Comparison of ENCODE assay signal across 11 cellular contexts in the genomic region with DNA sequence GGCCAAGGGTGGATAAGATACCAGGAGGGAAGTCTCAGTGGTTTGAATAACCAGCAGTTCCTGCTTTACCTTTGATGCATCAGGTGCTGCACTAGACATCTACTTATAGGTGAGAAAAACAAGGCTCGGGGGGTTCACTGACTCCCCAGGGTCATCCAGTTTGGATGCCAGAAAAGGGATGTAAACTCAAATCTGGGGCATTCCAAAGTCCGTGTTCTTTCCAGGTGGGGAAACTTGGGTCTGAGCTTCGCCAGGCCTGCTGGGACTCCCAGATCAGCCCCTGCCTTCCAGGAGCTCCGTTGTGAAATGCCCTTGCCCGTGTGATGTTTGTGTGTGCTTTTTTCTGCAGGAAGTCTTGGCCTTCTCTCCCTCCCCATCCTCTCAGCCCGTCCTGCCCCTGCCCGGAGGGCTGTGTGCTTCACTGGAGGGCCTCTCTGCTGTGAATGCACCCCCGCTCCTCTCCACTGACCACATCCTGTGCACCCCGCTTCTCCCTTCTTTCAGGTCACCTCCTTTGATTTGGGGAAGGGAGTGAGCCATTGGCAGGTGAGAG. TPM values are rescaled to one million over a fixed set of nuclear protein-coding genes. Genes with fewer than 3 reads are reported as not detected.
DNase-seq lines count a peak whose midpoint lies in the region; ATAC-seq and TF ChIP-seq lines count a peak whose summit lies in the region.
"Had no signal": no experiment of that assay in that cellular context is flagged by ENCODE, and none has a peak within 500 bp of the region (broad histone marks: within the 10 kb centered on the region; RNA-seq: fewer than 3 reads in every experiment).

No MANE protein-coding gene starts in this region.

- H3K27me3 ChIP-seq in BLaER1 treated with 17β-estradiol and CSF1 and Interleukin-3, amounts not matched to agents 10 nM and 100 nM = peaks cover 0 to 99% (median 7%) of the 10 kb centered on the region in 11 experiments; a peak in 10 of 22 replicates
- H3K27me3 ChIP-seq in foreskin keratinocyte = no peaks in the 10 kb centered on the region
- H3K27me3 ChIP-seq: SJCRH30 had no signal

- peaks cover under 1 to 8% (median 7%) of the 10 kb centered on the region in 11 experiments; a peak in 19 of 22 replicates for H3K9me3 ChIP-seq in BLaER1 treated with 17β-estradiol and CSF1 and Interleukin-3, amounts not matched to agents 10 nM and 100 nM (replicated peaks in 1 of 11)
- H3K9me3 ChIP-seq: SJCRH30 had no signal

- TF ChIP-seq CTCF in foreskin keratinocyte (conservative IDR thresholded peaks at IDR 0.05) = no peak

- DNase-seq in activated naive CD8-positive, alpha-beta T cell treated with anti-CD3 and anti-CD28 coated beads, Interleukin-2, amount 50 U/mL, for 24 hours = no peak
- DNase-seq in foreskin keratinocyte = no peak
- peak; percentile 79 for DNase-seq in renal cortical epithelial cell (ENCODE audit: low read depth)
- DNase-seq in NCI-H510A treated with DMSO at 0.1 percent for 48 hours (lab: John Stamatoyannopoulos, UW) = no peak
- no peak for DNase-seq in cerebellar nuclear complex (lab: John Stamatoyannopoulos, UW)
- no peak for DNase-seq in T1000 (lab: John Stamatoyannopoulos, UW)
- DNase-seq in activated effector memory CD4-positive, alpha-beta T cell treated with Interleukin-2 at 50 U/mL for 16 hours = no peak
- DNase-seq: SJCRH30 had no signal

- H3K27me3 Mint-ChIP-seq in activated naive CD8-positive, alpha-beta T cell treated with anti-CD3 and anti-CD28 coated beads, Interleukin-2, amount 50 U/mL, for 24 hours = peaks cover 24% of the 10 kb centered on the region

- H3K36me3 Mint-ChIP-seq in activated naive CD8-positive, alpha-beta T cell treated with anti-CD3 and anti-CD28 coated beads, Interleukin-2, amount 50 U/mL, for 24 hours (ENCODE audit: low read depth) = no peaks in the 10 kb centered on the region

- H3K9me3 Mint-ChIP-seq in activated naive CD8-positive, alpha-beta T cell treated with anti-CD3 and anti-CD28 coated beads, Interleukin-2, amount 50 U/mL, for 24 hours = no peaks in the 10 kb centered on the region

- H3K4me3 Mint-ChIP-seq in activated naive CD8-positive, alpha-beta T cell treated with anti-CD3 and anti-CD28 coated beads, Interleukin-2, amount 50 U/mL, for 24 hours = no peak overlapping the region
- H3K4me3 Mint-ChIP-seq: neural crest cell had no signal

- H3K36me3 ChIP-seq in BLaER1 treated with 17β-estradiol and CSF1 and Interleukin-3, amounts not matched to agents 10 nM and 100 nM = no peaks in the 10 kb centered on the region
- H3K36me3 ChIP-seq: SJCRH30 had no signal

- H3K4me1 Mint-ChIP-seq in activated naive CD8-positive, alpha-beta T cell treated with anti-CD3 and anti-CD28 coated beads, Interleukin-2, amount 50 U/mL, for 24 hours = peaks cover 10% of the 10 kb centered on the region

- H3K27ac Mint-ChIP-seq in activated naive CD8-positive, alpha-beta T cell treated with anti-CD3 and anti-CD28 coated beads, Interleukin-2, amount 50 U/mL, for 24 hours = no peak overlapping the region

- peak; percentile 41 for ATAC-seq in activated naive CD8-positive, alpha-beta T cell treated with anti-CD3 and anti-CD28 coated beads, Interleukin-2, amount 50 U/mL, for 24 hours
- ATAC-seq in foreskin keratinocyte = no peak
- ATAC-seq: K562 had no signal

- H3K9ac ChIP-seq in BLaER1 treated with 17β-estradiol and CSF1 and Interleukin-3, amounts not matched to agents 10 nM and 100 nM = no peak overlapping the region

- peaks cover 0 to 77% (median 18%) of the 10 kb centered on the region in 11 experiments; a peak in 13 of 22 replicates for H4K20me1 ChIP-seq in BLaER1 treated with 17β-estradiol and CSF1 and Interleukin-3, amounts not matched to agents 10 nM and 100 nM

- no peak overlapping the region for H3K4me3 ChIP-seq in BLaER1 treated with 17β-estradiol and CSF1 and Interleukin-3, amounts not matched to agents 10 nM and 100 nM
- H3K4me3 ChIP-seq: K562, SJCRH30 had no signal

- H3K27ac ChIP-seq in BLaER1 treated with 17β-estradiol and CSF1 and Interleukin-3, amounts not matched to agents 10 nM and 100 nM = no peak overlapping the region
- peak overlapping the region; percentile 19 for H3K27ac ChIP-seq in foreskin keratinocyte
- H3K27ac ChIP-seq: SJCRH30 had no signal

- H3K4me1 ChIP-seq in BLaER1 treated with 17β-estradiol and CSF1 and Interleukin-3, amounts not matched to agents 10 nM and 100 nM = peaks cover 15 to 69% (median 44%) of the 10 kb centered on the region in 10 experiments
- peaks cover 40% of the 10 kb centered on the region for H3K4me1 ChIP-seq in foreskin keratinocyte

- peak overlapping the region in 10 of 11 experiments; percentile 11 to 54 (median 31); a peak in 17 of 22 replicates for H3K4me2 ChIP-seq in BLaER1 treated with 17β-estradiol and CSF1 and Interleukin-3, amounts not matched to agents 10 nM and 100 nM

RNA-seq across cellular contexts. Expression of gene TSPAN9, which starts 42.1 kb away (rescaled TPM):
- total RNA-seq in foreskin keratinocyte (17.9 and 19.2 TPM in 2 replicates), renal cortical epithelial cell (24.7 and 91.3 TPM in 2 replicates)
- polyA plus RNA-seq in foreskin keratinocyte = 16.2 and 19.0 TPM in 2 replicates
